In the genomic region with DNA sequence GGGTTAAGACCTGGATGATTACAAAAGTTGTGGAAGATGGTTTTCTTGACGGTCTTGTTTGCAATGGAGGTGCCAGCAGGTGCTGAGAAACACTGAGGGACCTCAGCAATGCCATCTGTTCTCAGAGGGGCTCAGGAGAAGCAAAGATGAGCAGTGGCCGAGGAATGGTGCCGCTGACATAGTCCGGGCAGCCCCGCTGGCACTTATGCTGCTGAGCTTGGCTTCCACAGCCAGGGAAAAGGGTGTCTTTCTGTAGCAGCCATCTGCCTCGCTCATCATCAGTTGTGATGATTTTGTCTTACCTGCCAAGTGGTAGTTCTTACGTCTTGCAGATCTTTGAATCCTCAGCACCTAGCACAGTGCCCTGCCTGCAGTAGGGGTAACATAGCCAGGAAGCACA, we compare ENCODE assay signal across 32 cellular contexts. TPM values are rescaled to one million over a fixed set of nuclear protein-coding genes. Genes with fewer than 3 reads are reported as not detected.
"Had no signal": no experiment of that assay in that cellular context is flagged by ENCODE, and none has a peak within 500 bp of the region (broad histone marks: within the 10 kb centered on the region; RNA-seq: fewer than 3 reads in every experiment).

No MANE protein-coding gene starts in this region.

- H3K4me2 ChIP-seq: KMS-11 had no signal

- H3K4me3 Mint-ChIP-seq: activated CD4-positive, alpha-beta T cell treated with anti-CD3 and anti-CD28 coated beads for 36 hours; activated CD4-positive, alpha-beta T cell treated with anti-CD3 and anti-CD28 coated beads, Interleukin-2, amount 10 ng/mL, durations not matched to agents 7 days and 5 days; activated CD8-positive, alpha-beta T cell treated with anti-CD3 and anti-CD28 coated beads, Interleukin-2, amount 10 ng/mL, durations not matched to agents 7 days and 5 days; activated naive CD4-positive, alpha-beta T cell treated with anti-CD3 and anti-CD28 coated beads, Interleukin-2, amount 50 U/mL, for 24 hours; activated naive CD8-positive, alpha-beta T cell treated with anti-CD3 and anti-CD28 coated beads, Interleukin-2, amount 10 ng/mL, durations not matched to agents 7 days and 5 days; activated T-cell treated with anti-CD3 and anti-CD28 coated beads, Interleukin-2, amount 50 U/mL, for 24 hours; WTC11 had no signal

- H3K36me3 ChIP-seq: ascending aorta, breast epithelium, Peyer's patch had no signal

- H3K27me3 ChIP-seq: ascending aorta, breast epithelium, Peyer's patch had no signal

- DNase-seq: activated CD4-positive, alpha-beta T cell treated with anti-CD3 and anti-CD28 coated beads for 36 hours; activated CD4-positive, alpha-beta T cell treated with anti-CD3 and anti-CD28 coated beads, Interleukin-2, amount 10 ng/mL, durations not matched to agents 7 days and 5 days; activated CD4-positive, alpha-beta T cell treated with anti-CD3 and anti-CD28 coated beads, Interleukin-2, amount 50 U/mL, for 48 hours; activated CD8-positive, alpha-beta T cell treated with anti-CD3 and anti-CD28 coated beads, Interleukin-2, amount 10 ng/mL, durations not matched to agents 7 days and 5 days; activated gamma-delta T cell; activated naive CD4-positive, alpha-beta T cell treated with Interleukin-2 at 50 U/mL for 16 hours; activated naive CD8-positive, alpha-beta T cell treated with anti-CD3 and anti-CD28 coated beads, Interleukin-2, amount 10 ng/mL, durations not matched to agents 7 days and 5 days; activated T-cell treated with anti-CD3 and anti-CD28 coated beads, Interleukin-2, amount 50 U/mL, for 24 hours; amygdala; MM.1S; MV-4-11; NCI-H1092; NCI-H1436 treated with DMSO at 0.1 percent for 48 hours; NCI-H1694 treated with DMSO at 0.1 percent for 48 hours; NCI-H2029; NCI-H345; NCI-H524 treated with DMSO at 0.1 percent for 48 hours; PC-3; Peyer's patch; RPMI8226; SW 1271; T-helper 1 cell; T1000 had no signal

- H3K9ac ChIP-seq: KMS-11 had no signal

- H3K36me3 Mint-ChIP-seq: activated naive CD4-positive, alpha-beta T cell treated with anti-CD3 and anti-CD28 coated beads, Interleukin-2, amount 50 U/mL, for 24 hours; activated naive CD8-positive, alpha-beta T cell treated with anti-CD3 and anti-CD28 coated beads, Interleukin-2, amount 10 ng/mL, durations not matched to agents 7 days and 5 days; WTC11 had no signal

- H3K4me1 Mint-ChIP-seq: activated CD4-positive, alpha-beta T cell treated with anti-CD3 and anti-CD28 coated beads for 36 hours; activated CD4-positive, alpha-beta T cell treated with anti-CD3 and anti-CD28 coated beads, Interleukin-2, amount 10 ng/mL, durations not matched to agents 7 days and 5 days; activated naive CD4-positive, alpha-beta T cell treated with anti-CD3 and anti-CD28 coated beads, Interleukin-2, amount 50 U/mL, for 24 hours had no signal

- H3K9me3 Mint-ChIP-seq: activated CD4-positive, alpha-beta T cell treated with anti-CD3 and anti-CD28 coated beads, Interleukin-2, amount 10 ng/mL, durations not matched to agents 7 days and 5 days; activated naive CD4-positive, alpha-beta T cell treated with anti-CD3 and anti-CD28 coated beads, Interleukin-2, amount 50 U/mL, for 24 hours; activated naive CD8-positive, alpha-beta T cell treated with anti-CD3 and anti-CD28 coated beads, Interleukin-2, amount 10 ng/mL, durations not matched to agents 7 days and 5 days; activated T-cell treated with anti-CD3 and anti-CD28 coated beads, Interleukin-2, amount 50 U/mL, for 24 hours; activated T-helper 2 cell treated with anti-CD3 and anti-CD28 coated beads, Interferon-gamma antibody, Interleukin-2, Interleukin-4, amounts not matched to agents 10 μg/mL and 5 μg/mL and 100 μg/mL, durations not matched to agents 14 hours and 24 hours and 36 hours; WTC11 had no signal

- H3K9me3 ChIP-seq: ascending aorta, breast epithelium, Peyer's patch had no signal

- H3K4me3 ChIP-seq: ascending aorta, breast epithelium, Peyer's patch had no signal

- H3K4me1 ChIP-seq: ascending aorta, breast epithelium had no signal

- H3K27ac Mint-ChIP-seq: activated CD4-positive, alpha-beta T cell treated with anti-CD3 and anti-CD28 coated beads for 36 hours; activated CD4-positive, alpha-beta T cell treated with anti-CD3 and anti-CD28 coated beads, Interleukin-2, amount 10 ng/mL, durations not matched to agents 7 days and 5 days; activated CD8-positive, alpha-beta T cell treated with anti-CD3 and anti-CD28 coated beads, Interleukin-2, amount 10 ng/mL, durations not matched to agents 7 days and 5 days; activated naive CD4-positive, alpha-beta T cell treated with anti-CD3 and anti-CD28 coated beads, Interleukin-2, amount 50 U/mL, for 24 hours; activated naive CD8-positive, alpha-beta T cell treated with anti-CD3 and anti-CD28 coated beads, Interleukin-2, amount 10 ng/mL, durations not matched to agents 7 days and 5 days; activated T-cell treated with anti-CD3 and anti-CD28 coated beads, Interleukin-2, amount 50 U/mL, for 24 hours; activated T-helper 2 cell treated with anti-CD3 and anti-CD28 coated beads, Interferon-gamma antibody, Interleukin-2, Interleukin-4, amounts not matched to agents 10 μg/mL and 5 μg/mL and 100 μg/mL, durations not matched to agents 14 hours and 24 hours and 36 hours; WTC11 had no signal

- H3K27ac ChIP-seq: ascending aorta, breast epithelium, KMS-11, Peyer's patch had no signal

- ATAC-seq: activated CD4-positive, alpha-beta T cell treated with anti-CD3 and anti-CD28 coated beads for 36 hours; activated CD4-positive, CD25-positive, alpha-beta regulatory T cell treated with anti-CD3 and anti-CD28 coated beads, Interleukin-2, amount 50 U/mL, for 24 hours; activated CD8-positive, alpha-beta T cell treated with anti-CD3 and anti-CD28 coated beads, Interleukin-2, amount 10 ng/mL, durations not matched to agents 7 days and 5 days; PC-3; WTC11 had no signal

RNA-seq across cellular contexts. Expression of gene PPP1R14C, which starts 55.7 kb away (rescaled TPM):
- total RNA-seq: activated CD4-positive, alpha-beta T cell treated with anti-CD3 and anti-CD28 coated beads, Interleukin-2, amount 10 ng/mL, durations not matched to agents 7 days and 5 days; activated CD8-positive, alpha-beta T cell treated with anti-CD3 and anti-CD28 coated beads, Interleukin-2, amount 10 ng/mL, durations not matched to agents 7 days and 5 days; activated naive CD8-positive, alpha-beta T cell treated with anti-CD3 and anti-CD28 coated beads, Interleukin-2, amount 10 ng/mL, durations not matched to agents 7 days and 5 days; ascending aorta; LHCN-M2; NCI-H460 had no signal
